In genomic region chr10:118698421-118698820, GRCh38 we compare ENCODE assay signal across 8 cellular contexts. TPM values are rescaled to one million over a fixed set of nuclear protein-coding genes. Genes with fewer than 3 reads are reported as not detected.
DNase-seq lines count a peak whose midpoint lies in the region; ATAC-seq and TF ChIP-seq lines count a peak whose summit lies in the region.

No MANE protein-coding gene starts in this region.

- H3K9me3 ChIP-seq in RWPE2 (ENCODE audit: severe bottlenecking) (no peaks in the 10 kb centered on the region), transverse colon (no peaks in the 10 kb centered on the region), psoas muscle (no peaks in the 10 kb centered on the region)

- no peak overlapping the region for H2BK15ac ChIP-seq in mesendoderm (replicated peaks; ENCODE audit: low read depth)

- H2BK5ac ChIP-seq in mesendoderm (ENCODE audit: low read length) = no peak overlapping the region

- in situ Hi-C loops in transverse colon (cut with MboI; ENCODE audit: low pct_ligation_motif_present in 1 of 4, low pct_unique_long_range_greater_than_20kb in 1 of 4, low sequenced_read_pairs in 3 of 4) = no loop called here

- TF ChIP-seq CTCF in RWPE2 (IDR thresholded peaks at IDR 0.05; ENCODE audit: poor library complexity, severe bottlenecking) (no peak), transverse colon (IDR thresholded peaks at IDR 0.05) (no peak), psoas muscle (IDR thresholded peaks at IDR 0.05) (no peak)

- no peaks in the 10 kb centered on the region for H3K79me1 ChIP-seq in mesendoderm (ENCODE audit: low read length)

- DNase-seq in RWPE2 (ENCODE audit: low spot score) (no peak), mesendoderm (peak; percentile 91), transverse colon (peak; percentile 13), psoas muscle (no peak), iPS-NIHi11 (ENCODE audit: low spot score) (no peak)
- peak; percentile 36 to 71 (median 50) for DNase-seq in activated naive CD4-positive, alpha-beta T cell (lab: John Stamatoyannopoulos, UW)

- H2AK5ac ChIP-seq in mesendoderm (ENCODE audit: low read length) = no peak overlapping the region

- ATAC-seq in GM18870 (IDR thresholded peaks at IDR 0.05; ENCODE audit: unreplicated experiment) = peak; percentile 98
- peak; percentile 80 for ATAC-seq in HG03025 (IDR thresholded peaks at IDR 0.05; ENCODE audit: low FRiP score, unreplicated experiment)
- ATAC-seq in RWPE2 (ENCODE audit: low read depth) = peak; percentile 88
- no peak for ATAC-seq in psoas muscle

- no peak overlapping the region for H3K4me3 ChIP-seq in RWPE2 (ENCODE audit: severe bottlenecking)
- H3K4me3 ChIP-seq in mesendoderm (ENCODE audit: low read length) = no peak overlapping the region
- H3K4me3 ChIP-seq in transverse colon = no peak overlapping the region
- no peak overlapping the region for H3K4me3 ChIP-seq in psoas muscle

- peaks cover 5% of the 10 kb centered on the region for H3K4me1 ChIP-seq in RWPE2 (ENCODE audit: insufficient read depth, poor library complexity, severe bottlenecking)
- H3K4me1 ChIP-seq in mesendoderm (ENCODE audit: control insufficient read depth, low read depth, low read length) = no peaks in the 10 kb centered on the region
- H3K4me1 ChIP-seq in transverse colon = peaks cover 0 to 22% (median 6%) of the 10 kb centered on the region in 4 donors
- H3K4me1 ChIP-seq in psoas muscle = no peaks in the 10 kb centered on the region

- H2BK120ac ChIP-seq in mesendoderm (ENCODE audit: low read depth, low read length) = no peak overlapping the region

- no peak overlapping the region for H3K23ac ChIP-seq in mesendoderm (ENCODE audit: low read length)

- H3K27ac ChIP-seq in RWPE2 (ENCODE audit: poor library complexity, severe bottlenecking) (peak overlapping the region; percentile 1), mesendoderm (ENCODE audit: low read depth, low read length) (no peak overlapping the region), transverse colon (no peak overlapping the region), psoas muscle (no peak overlapping the region)

- no peaks in the 10 kb centered on the region for H3K79me2 ChIP-seq in mesendoderm (ENCODE audit: control insufficient read depth, insufficient read depth, low read length)

- H4K5ac ChIP-seq in mesendoderm (ENCODE audit: low read length) = no peak overlapping the region

- intact Hi-C loops in transverse colon (cut with DNase I; ENCODE audit: low total_unique reads) = no loop called here
- intact Hi-C loops in psoas muscle (cut with DNase I) = no loop called here

- no peak overlapping the region for H3K4me2 ChIP-seq in mesendoderm (ENCODE audit: low read length)

- H3K27me3 ChIP-seq in RWPE2 (ENCODE audit: insufficient read depth, poor library complexity, severe bottlenecking) = no peaks in the 10 kb centered on the region
- no peaks in the 10 kb centered on the region for H3K27me3 ChIP-seq in mesendoderm (ENCODE audit: insufficient read depth, low read length, poor library complexity)
- no peaks in the 10 kb centered on the region for H3K27me3 ChIP-seq in transverse colon
- no peaks in the 10 kb centered on the region for H3K27me3 ChIP-seq in psoas muscle (ENCODE audit: insufficient read depth in 3 of 3, low read length in 2 of 3)

- TF ChIP-seq EP300 in transverse colon (IDR thresholded peaks at IDR 0.05; ENCODE audit: low read depth) = no peak

- H3K56ac ChIP-seq in mesendoderm (ENCODE audit: low read length) = no peak overlapping the region

- no peak overlapping the region for H3K4ac ChIP-seq in mesendoderm (ENCODE audit: low read depth, low read length)

- H3K9ac ChIP-seq in mesendoderm (ENCODE audit: low read length) = no peak overlapping the region

- no peak overlapping the region for H3K18ac ChIP-seq in mesendoderm (ENCODE audit: low read length)

- no CpG with 5 or more reads among the region's 7 CpGs for WGBS in mesendoderm (ENCODE audit: extremely low coverage, insufficient coverage, low lambda C conversion rate)
- WGBS in transverse colon (ENCODE audit: low coverage in 1 of 2), 2 donors = 50 to 63% methylated on average over 1 to 7 of the region's 7 CpGs
- WGBS in psoas muscle, 3 donors = 89 to 90% (median 90%) methylated on average over 7 of the region's 7 CpGs

- no peak overlapping the region for H4K8ac ChIP-seq in mesendoderm (ENCODE audit: low read depth, low read length)

- H3K36me3 ChIP-seq in RWPE2 (ENCODE audit: low read depth) (peaks cover 45% of the 10 kb centered on the region), mesendoderm (ENCODE audit: control insufficient read depth, insufficient read depth, low read length) (no peaks in the 10 kb centered on the region), transverse colon (peaks cover 0 to 6% (median 0%) of the 10 kb centered on the region in 4 donors), psoas muscle (ENCODE audit: insufficient read depth in 1 of 2, low read depth in 1 of 2) (peaks cover 0 to 30% of the 10 kb centered on the region in 2 donors)

- no peak for TF ChIP-seq POLR2A in transverse colon (IDR thresholded peaks at IDR 0.05)

RNA-seq across cellular contexts. Expression of gene CACUL1, which starts 56.3 kb away (rescaled TPM):
- 46.3 TPM for polyA plus RNA-seq in mesendoderm (2013, experiment 1 of 2)
- polyA plus RNA-seq in mesendoderm (2013, experiment 2 of 2) = 44.2 TPM
- 10 to 100 TPM; 13.1 to 29.1 (median 23.2) TPM for total RNA-seq in transverse colon
- total RNA-seq in psoas muscle = 10 to 100 TPM; 22.1 to 41.0 (median 39.6) TPM
- 10 to 100 TPM in 1 of 3 donors, 1 to 10 TPM in 2; 5.9 to 21.2 (median 8.0) TPM for polyA plus RNA-seq in psoas muscle

Comparison
In these comparisons a context has a peak if more than half of its experiments do, and no peak if none do; other contexts are left out.
1. ATAC-seq: peak in GM18870 (single experiment), HG03025 (single experiment) and RWPE2 (single experiment); none in psoas muscle (0 of 4).
2. DNase-seq: peak in activated naive CD4-positive, alpha-beta T cell (4 of 4), mesendoderm (single experiment) and transverse colon (single experiment); none in RWPE2 (single experiment), psoas muscle (0 of 2) and iPS-NIHi11 (single experiment).